In the genomic region with DNA sequence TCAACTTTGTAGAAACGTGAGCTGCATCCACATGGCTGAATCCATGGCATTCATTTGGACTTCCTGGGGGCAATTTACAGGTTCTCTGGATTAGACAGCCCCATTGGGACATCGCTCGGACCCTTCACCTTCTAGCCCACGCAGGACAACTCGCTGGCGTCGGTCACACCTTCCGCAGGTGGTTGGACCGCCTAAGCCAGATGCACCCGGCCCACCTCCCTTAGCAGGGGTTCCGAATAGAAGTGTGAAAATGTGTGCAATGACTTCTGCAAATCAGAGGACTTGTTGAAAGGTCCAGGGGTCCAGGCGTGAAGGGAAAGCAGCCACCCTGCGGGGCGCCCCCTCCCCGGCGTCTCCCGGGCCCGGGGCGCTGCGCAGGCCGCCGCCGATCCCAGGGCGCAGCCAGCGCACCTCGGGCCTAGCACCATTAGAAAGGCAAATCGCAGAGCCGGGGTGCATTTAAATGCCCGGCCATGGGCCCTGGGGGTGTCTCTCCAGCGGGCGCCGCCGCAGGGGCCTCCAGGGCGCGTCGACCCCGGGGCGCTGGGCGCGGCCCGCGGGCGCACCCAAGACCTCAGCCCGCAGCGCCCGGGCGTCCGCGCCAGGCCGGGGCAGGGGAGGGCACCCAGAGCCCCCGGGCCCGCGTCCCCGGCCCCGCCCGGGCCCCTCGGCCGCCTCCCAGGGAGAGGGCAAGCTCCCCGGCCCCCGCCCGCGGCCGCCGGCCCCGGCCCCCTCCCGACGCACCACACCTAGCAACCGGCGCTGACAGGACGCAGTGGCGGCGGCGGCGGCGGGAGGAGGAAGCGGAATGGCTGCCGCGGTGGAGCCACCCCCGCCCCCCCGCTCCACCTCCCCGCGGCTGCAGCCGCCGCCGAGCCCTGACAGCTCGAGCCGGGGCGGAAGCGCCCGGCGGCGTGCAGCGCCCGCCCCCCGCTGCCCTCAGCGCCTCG, we compare ENCODE assay signal across 8 cellular contexts. TPM values are rescaled to one million over a fixed set of nuclear protein-coding genes. Genes with fewer than 3 reads are reported as not detected.
DNase-seq lines count a peak whose midpoint lies in the region; ATAC-seq, FAIRE-seq and TF ChIP-seq lines count a peak whose summit lies in the region.

No MANE protein-coding gene starts in this region.

- no peak overlapping the region; the same call in 1 of the 2 replicates for H3K9ac ChIP-seq in HUES64 (ENCODE audit: low read depth, low read length)

- POLR2A ChIA-PET in Caco-2 (lab: Charles Lee) = no interaction called here
- POLR2A ChIA-PET in activated naive CD8-positive, alpha-beta T cell treated with anti-CD3 and anti-CD28 coated beads, Interleukin-2, amount 10 ng/mL, durations not matched to agents 7 days and 5 days (lab: Charles Lee) = no interaction called here

- DNase-seq in Caco-2 (peak in 1 of 2 experiments; percentile 55), SKM-1 (lab: John Stamatoyannopoulos, UW; ENCODE audit: unreplicated experiment) (peak; percentile 23), left ventricle myocardium inferior (peak; percentile 85), progenitor cell of endocrine pancreas (ENCODE audit: low spot score, unreplicated experiment) (peak; percentile 45), urothelium cell line (ENCODE audit: low spot score) (peak; percentile 77)
- DNase-seq in activated naive CD8-positive, alpha-beta T cell treated with anti-CD3 and anti-CD28 coated beads, Interleukin-2, amount 10 ng/mL, durations not matched to agents 7 days and 5 days = peak; percentile 79

- CTCF ChIA-PET in Caco-2 (lab: Charles Lee) = no interaction called here

- H3K27me3 Mint-ChIP-seq in Caco-2 (ENCODE audit: insufficient read depth, unreplicated experiment) (peaks cover 22% of the 10 kb centered on the region), progenitor cell of endocrine pancreas (peaks cover 40% of the 10 kb centered on the region)
- H3K27me3 Mint-ChIP-seq in activated naive CD8-positive, alpha-beta T cell treated with anti-CD3 and anti-CD28 coated beads, Interleukin-2, amount 10 ng/mL, durations not matched to agents 7 days and 5 days = peaks cover 16% of the 10 kb centered on the region

- H3K9me3 Mint-ChIP-seq in Caco-2 (ENCODE audit: unreplicated experiment) = no peaks in the 10 kb centered on the region
- no peaks in the 10 kb centered on the region for H3K9me3 Mint-ChIP-seq in activated naive CD8-positive, alpha-beta T cell treated with anti-CD3 and anti-CD28 coated beads, Interleukin-2, amount 10 ng/mL, durations not matched to agents 7 days and 5 days
- H3K9me3 Mint-ChIP-seq in progenitor cell of endocrine pancreas (ENCODE audit: low read depth) = no peaks in the 10 kb centered on the region

- intact Hi-C loops in Caco-2 (cut with micrococcal nuclease; ENCODE audit: unreplicated experiment) = no loop called here
- intact Hi-C loops in left ventricle myocardium inferior (cut with micrococcal nuclease) = no loop called here

- no peaks in the 10 kb centered on the region for H3K36me3 ChIP-seq in Caco-2 (ENCODE audit: control insufficient read depth, insufficient read depth, low read length)
- H3K36me3 ChIP-seq in HUES64 (ENCODE audit: insufficient read depth, low read length) = no peaks in the 10 kb centered on the region
- H3K36me3 ChIP-seq in left ventricle myocardium inferior = no peaks in the 10 kb centered on the region

- TF ChIP-seq CTCF in Caco-2 (IDR thresholded peaks at IDR 0.05; ENCODE audit: insufficient read depth in 1 of 2, low read depth in 1 of 2, low read length in 1 of 2, severe bottlenecking in 1 of 2, unreplicated experiment in 1 of 2) = no peak
- no peak for TF ChIP-seq CTCF in left ventricle myocardium inferior (IDR thresholded peaks at IDR 0.05; ENCODE audit: borderline replicate concordance)
- no peak for TF ChIP-seq CTCF in progenitor cell of endocrine pancreas (IDR thresholded peaks at IDR 0.05; ENCODE audit: unreplicated experiment)

- peak overlapping the region; percentile 47 for H3K4me3 Mint-ChIP-seq in Caco-2 (ENCODE audit: unreplicated experiment)
- H3K4me3 Mint-ChIP-seq in activated naive CD8-positive, alpha-beta T cell treated with anti-CD3 and anti-CD28 coated beads, Interleukin-2, amount 10 ng/mL, durations not matched to agents 7 days and 5 days = peak overlapping the region; percentile 53
- H3K4me3 Mint-ChIP-seq in progenitor cell of endocrine pancreas (ENCODE audit: low read depth) = peak overlapping the region; percentile 77

- H3K4me1 Mint-ChIP-seq in Caco-2 (ENCODE audit: low read depth, unreplicated experiment) (no peaks in the 10 kb centered on the region), progenitor cell of endocrine pancreas (ENCODE audit: low read depth) (peaks cover 13% of the 10 kb centered on the region)
- peaks cover 11% of the 10 kb centered on the region for H3K4me1 Mint-ChIP-seq in activated naive CD8-positive, alpha-beta T cell treated with anti-CD3 and anti-CD28 coated beads, Interleukin-2, amount 10 ng/mL, durations not matched to agents 7 days and 5 days

- peak; percentile 79 for ATAC-seq in GM21390 (IDR thresholded peaks at IDR 0.05; ENCODE audit: unreplicated experiment)
- peak; percentile 74 for ATAC-seq in activated naive CD8-positive, alpha-beta T cell treated with anti-CD3 and anti-CD28 coated beads, Interleukin-2, amount 10 ng/mL, durations not matched to agents 7 days and 5 days (ENCODE audit: low read depth)

- H3K9me3 ChIP-seq in Caco-2 = no peaks in the 10 kb centered on the region; the same call in 1 of the 2 replicates
- H3K9me3 ChIP-seq in HUES64 (ENCODE audit: insufficient read depth, low read depth, low read length) = no peaks in the 10 kb centered on the region
- no peaks in the 10 kb centered on the region for H3K9me3 ChIP-seq in left ventricle myocardium inferior (replicated peaks)

- 2% methylated on average over 93 of the region's 97 CpGs for WGBS in HUES64

- no peak for FAIRE-seq in urothelium cell line (lab: Jason Lieb, UNC)

- BruUV-seq in Caco-2 (replicated peaks; lab: Mats Ljungman, UMichigan) = no TSS peak

- no peak overlapping the region for H3K27ac Mint-ChIP-seq in Caco-2 (ENCODE audit: unreplicated experiment)
- no peak overlapping the region for H3K27ac Mint-ChIP-seq in activated naive CD8-positive, alpha-beta T cell treated with anti-CD3 and anti-CD28 coated beads, Interleukin-2, amount 10 ng/mL, durations not matched to agents 7 days and 5 days
- H3K27ac Mint-ChIP-seq in progenitor cell of endocrine pancreas = no peak overlapping the region

- no peaks in the 10 kb centered on the region for H3K36me3 Mint-ChIP-seq in Caco-2 (ENCODE audit: insufficient read depth, unreplicated experiment)
- H3K36me3 Mint-ChIP-seq in activated naive CD8-positive, alpha-beta T cell treated with anti-CD3 and anti-CD28 coated beads, Interleukin-2, amount 10 ng/mL, durations not matched to agents 7 days and 5 days = peaks cover 2% of the 10 kb centered on the region
- no peaks in the 10 kb centered on the region for H3K36me3 Mint-ChIP-seq in progenitor cell of endocrine pancreas (ENCODE audit: insufficient read depth)

- H3K27me3 ChIP-seq in Caco-2 (replicated peaks; ENCODE audit: control insufficient read depth, insufficient read depth, low read length) (no peaks in the 10 kb centered on the region; the same call in 1 of the 2 replicates), HUES64 (ENCODE audit: insufficient read depth, low read length) (peaks cover 24% of the 10 kb centered on the region), left ventricle myocardium inferior (ENCODE audit: low read depth) (no peaks in the 10 kb centered on the region)

- H3K4me3 ChIP-seq in Caco-2 (ENCODE audit: low read depth, low read length) (peak overlapping the region; percentile 53), HUES64 (ENCODE audit: low read length) (peak overlapping the region; percentile 58), left ventricle myocardium inferior (peak overlapping the region; percentile 79)

- H3K27ac ChIP-seq in HUES64 (ENCODE audit: low read depth, low read length) = no peak overlapping the region
- peak overlapping the region; percentile 92 for H3K27ac ChIP-seq in left ventricle myocardium inferior (replicated peaks)

- H3K4me1 ChIP-seq in Caco-2 (0 out of 2 replicates have a peak, but pooled peaks cover 3% of the 10 kb centered on the region), HUES64 (ENCODE audit: insufficient read depth, low read length) (peaks cover 30% of the 10 kb centered on the region), left ventricle myocardium inferior (peaks cover 66% of the 10 kb centered on the region)

RNA-seq across cellular contexts. Expression of gene JAZF1, which starts 1.2 kb away (rescaled TPM):
- total RNA-seq in Caco-2 (2022) (0.51 and 0.95 TPM in 2 replicates), left ventricle myocardium inferior (29.4 TPM), progenitor cell of endocrine pancreas (6.4 and 9.1 TPM in 2 replicates)
- 7.2 TPM for polyA plus RNA-seq in HUES64 (2013, experiment 1 of 2)
- 7.9 TPM for polyA plus RNA-seq in HUES64 (2013, experiment 2 of 2)
- 1 to 10 TPM; 4.4 to 4.7 TPM for total RNA-seq in activated naive CD8-positive, alpha-beta T cell treated with anti-CD3 and anti-CD28 coated beads, Interleukin-2, amount 10 ng/mL, durations not matched to agents 7 days and 5 days
